Comparison of ENCODE assay signal across 1 cellular context in genomic region chr6:31493875-31494694, GRCh38.
TF ChIP-seq lines count a peak whose summit lies in the region.

No MANE protein-coding gene starts in this region.

TF ChIP-seq in HepG2, 621 proteins besides CTCF, POLR2A, EP300 and RAD21 (continued from another document and continues in another):
- TF ChIP-seq SNRNP70 (IDR thresholded peaks at IDR 0.05; ENCODE audit: low read depth, low read length) (no peak), ZNF317 (CRISPR knock-in tag; IDR thresholded peaks at IDR 0.05) (0 out of 2 replicates have a peak, but pooled peaks have one; percentile 17), ZNF263 (CRISPR knock-in tag; IDR thresholded peaks at IDR 0.05) (peak; percentile 31; the same call in 1 of the 2 replicates), TMF1 (CRISPR knock-in tag; IDR thresholded peaks at IDR 0.05; ENCODE audit: low read depth) (no peak), IRX3 (CRISPR knock-in tag; IDR thresholded peaks at IDR 0.05; ENCODE audit: borderline replicate concordance, low read depth) (no peak), HMGA1 (CRISPR knock-in tag; conservative IDR thresholded peaks at IDR 0.05) (no peak), GTF3A (CRISPR knock-in tag; conservative IDR thresholded peaks at IDR 0.05) (no peak), ZFP62 (CRISPR knock-in tag; IDR thresholded peaks at IDR 0.05) (no peak), ZSCAN12 (CRISPR knock-in tag; IDR thresholded peaks at IDR 0.05) (no peak), HMG20B (CRISPR knock-in tag; conservative IDR thresholded peaks at IDR 0.05) (0 out of 2 replicates have a peak, but pooled peaks have one; percentile 44), ZNF879 (CRISPR knock-in tag; IDR thresholded peaks at IDR 0.05) (no peak), NRL (CRISPR knock-in tag; IDR thresholded peaks at IDR 0.05; ENCODE audit: borderline replicate concordance) (0 out of 2 replicates have a peak, but pooled peaks have one; percentile 10), ASH2L (IDR thresholded peaks at IDR 0.05; ENCODE audit: insufficient read length, low read depth, low read length) (peak; percentile 23), ZNF557 (CRISPR knock-in tag; IDR thresholded peaks at IDR 0.05) (no peak; the same call in 1 of the 2 replicates), ETV6 (CRISPR knock-in tag; conservative IDR thresholded peaks at IDR 0.05) (no peak; the same call in 1 of the 2 replicates), ATRX (CRISPR knock-in tag; IDR thresholded peaks at IDR 0.05; ENCODE audit: borderline replicate concordance) (no peak), ZNF383 (CRISPR knock-in tag; IDR thresholded peaks at IDR 0.05; ENCODE audit: borderline replicate concordance) (no peak), AKNA (CRISPR knock-in tag; IDR thresholded peaks at IDR 0.05; ENCODE audit: borderline replicate concordance) (no peak), CBX5 (CRISPR knock-in tag; IDR thresholded peaks at IDR 0.05; ENCODE audit: borderline replicate concordance) (peak; percentile 57; the same call in 1 of the 2 replicates), ATM (IDR thresholded peaks at IDR 0.05; ENCODE audit: borderline replicate concordance) (no peak), ZBTB42 (CRISPR knock-in tag; IDR thresholded peaks at IDR 0.05) (no peak), MYC (CRISPR knock-in tag; IDR thresholded peaks at IDR 0.05; ENCODE audit: borderline replicate concordance) (peak; percentile 47; the same call in 1 of the 2 replicates), HNF4A (CRISPR knock-in tag; IDR thresholded peaks at IDR 0.05) (no peak), NFE2 (CRISPR knock-in tag; IDR thresholded peaks at IDR 0.05) (no peak), PLRG1 (conservative IDR thresholded peaks at IDR 0.05) (no peak), ZFY (CRISPR knock-in tag; IDR thresholded peaks at IDR 0.05) (peak; percentile 63), NFRKB (IDR thresholded peaks at IDR 0.05) (no peak), MBD4 (IDR thresholded peaks at IDR 0.05; ENCODE audit: borderline replicate concordance, low read length) (no peak), KMT2B (CRISPR knock-in tag; IDR thresholded peaks at IDR 0.05) (no peak), ZKSCAN5 (CRISPR knock-in tag; IDR thresholded peaks at IDR 0.05) (no peak), RFXAP (CRISPR knock-in tag; IDR thresholded peaks at IDR 0.05; ENCODE audit: borderline replicate concordance) (peak; percentile 29; the same call in 1 of the 2 replicates), IRF2 (CRISPR knock-in tag; IDR thresholded peaks at IDR 0.05) (peak; percentile 34; the same call in 1 of the 2 replicates), SMAD1 (CRISPR knock-in tag; IDR thresholded peaks at IDR 0.05; ENCODE audit: borderline replicate concordance, low read depth) (no peak), ZNF839 (CRISPR knock-in tag; IDR thresholded peaks at IDR 0.05; ENCODE audit: borderline replicate concordance) (no peak), ZBTB7A (CRISPR knock-in tag; IDR thresholded peaks at IDR 0.05) (0 out of 2 replicates have a peak, but pooled peaks have one; percentile 33), RARG (CRISPR knock-in tag; IDR thresholded peaks at IDR 0.05; ENCODE audit: low read depth) (no peak), ARNTL (CRISPR knock-in tag; IDR thresholded peaks at IDR 0.05) (0 out of 2 replicates have a peak, but pooled peaks have one; percentile 9), SRF (IDR thresholded peaks at IDR 0.05; ENCODE audit: low read depth, low read length) (no peak), NCOA2 (CRISPR knock-in tag; IDR thresholded peaks at IDR 0.05) (no peak), ZNF724P (CRISPR knock-in tag; IDR thresholded peaks at IDR 0.05; ENCODE audit: borderline replicate concordance) (peak; percentile 43; the same call in 1 of the 2 replicates), JARID2 (CRISPR knock-in tag; IDR thresholded peaks at IDR 0.05; ENCODE audit: insufficient replicate concordance) (no peak), U2AF2 (IDR thresholded peaks at IDR 0.05; ENCODE audit: low read depth, low read length) (no peak), ZNF550 (CRISPR knock-in tag; IDR thresholded peaks at IDR 0.05; ENCODE audit: borderline replicate concordance) (no peak)
- TF ChIP-seq, protein P1, sequence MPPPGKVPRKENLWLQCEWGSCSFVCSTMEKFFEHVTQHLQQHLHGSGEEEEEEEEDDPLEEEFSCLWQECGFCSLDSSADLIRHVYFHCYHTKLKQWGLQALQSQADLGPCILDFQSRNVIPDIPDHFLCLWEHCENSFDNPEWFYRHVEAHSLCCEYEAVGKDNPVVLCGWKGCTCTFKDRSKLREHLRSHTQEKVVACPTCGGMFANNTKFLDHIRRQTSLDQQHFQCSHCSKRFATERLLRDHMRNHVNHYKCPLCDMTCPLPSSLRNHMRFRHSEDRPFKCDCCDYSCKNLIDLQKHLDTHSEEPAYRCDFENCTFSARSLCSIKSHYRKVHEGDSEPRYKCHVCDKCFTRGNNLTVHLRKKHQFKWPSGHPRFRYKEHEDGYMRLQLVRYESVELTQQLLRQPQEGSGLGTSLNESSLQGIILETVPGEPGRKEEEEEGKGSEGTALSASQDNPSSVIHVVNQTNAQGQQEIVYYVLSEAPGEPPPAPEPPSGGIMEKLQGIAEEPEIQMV (CRISPR knock-in tag; IDR thresholded peaks at IDR 0.05; ENCODE audit: low read depth) = peak; percentile 98
- TF ChIP-seq, protein P2, sequence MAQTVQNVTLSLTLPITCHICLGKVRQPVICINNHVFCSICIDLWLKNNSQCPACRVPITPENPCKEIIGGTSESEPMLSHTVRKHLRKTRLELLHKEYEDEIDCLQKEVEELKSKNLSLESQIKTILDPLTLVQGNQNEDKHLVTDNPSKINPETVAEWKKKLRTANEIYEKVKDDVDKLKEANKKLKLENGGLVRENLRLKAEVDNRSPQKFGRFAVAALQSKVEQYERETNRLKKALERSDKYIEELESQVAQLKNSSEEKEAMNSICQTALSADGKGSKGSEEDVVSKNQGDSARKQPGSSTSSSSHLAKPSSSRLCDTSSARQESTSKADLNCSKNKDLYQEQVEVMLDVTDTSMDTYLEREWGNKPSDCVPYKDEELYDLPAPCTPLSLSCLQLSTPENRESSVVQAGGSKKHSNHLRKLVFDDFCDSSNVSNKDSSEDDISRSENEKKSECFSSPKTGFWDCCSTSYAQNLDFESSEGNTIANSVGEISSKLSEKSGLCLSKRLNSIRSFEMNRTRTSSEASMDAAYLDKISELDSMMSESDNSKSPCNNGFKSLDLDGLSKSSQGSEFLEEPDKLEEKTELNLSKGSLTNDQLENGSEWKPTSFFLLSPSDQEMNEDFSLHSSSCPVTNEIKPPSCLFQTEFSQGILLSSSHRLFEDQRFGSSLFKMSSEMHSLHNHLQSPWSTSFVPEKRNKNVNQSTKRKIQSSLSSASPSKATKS (CRISPR knock-in tag; IDR thresholded peaks at IDR 0.05) = no peak
- TF ChIP-seq, protein P3, sequence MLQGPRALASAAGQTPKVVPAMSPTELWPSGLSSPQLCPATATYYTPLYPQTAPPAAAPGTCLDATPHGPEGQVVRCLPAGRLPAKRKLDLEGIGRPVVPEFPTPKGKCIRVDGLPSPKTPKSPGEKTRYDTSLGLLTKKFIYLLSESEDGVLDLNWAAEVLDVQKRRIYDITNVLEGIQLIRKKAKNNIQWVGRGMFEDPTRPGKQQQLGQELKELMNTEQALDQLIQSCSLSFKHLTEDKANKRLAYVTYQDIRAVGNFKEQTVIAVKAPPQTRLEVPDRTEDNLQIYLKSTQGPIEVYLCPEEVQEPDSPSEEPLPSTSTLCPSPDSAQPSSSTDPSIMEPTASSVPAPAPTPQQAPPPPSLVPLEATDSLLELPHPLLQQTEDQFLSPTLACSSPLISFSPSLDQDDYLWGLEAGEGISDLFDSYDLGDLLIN (CRISPR knock-in tag; IDR thresholded peaks at IDR 0.05; ENCODE audit: borderline replicate concordance) = no peak
- TF ChIP-seq, protein P4, sequence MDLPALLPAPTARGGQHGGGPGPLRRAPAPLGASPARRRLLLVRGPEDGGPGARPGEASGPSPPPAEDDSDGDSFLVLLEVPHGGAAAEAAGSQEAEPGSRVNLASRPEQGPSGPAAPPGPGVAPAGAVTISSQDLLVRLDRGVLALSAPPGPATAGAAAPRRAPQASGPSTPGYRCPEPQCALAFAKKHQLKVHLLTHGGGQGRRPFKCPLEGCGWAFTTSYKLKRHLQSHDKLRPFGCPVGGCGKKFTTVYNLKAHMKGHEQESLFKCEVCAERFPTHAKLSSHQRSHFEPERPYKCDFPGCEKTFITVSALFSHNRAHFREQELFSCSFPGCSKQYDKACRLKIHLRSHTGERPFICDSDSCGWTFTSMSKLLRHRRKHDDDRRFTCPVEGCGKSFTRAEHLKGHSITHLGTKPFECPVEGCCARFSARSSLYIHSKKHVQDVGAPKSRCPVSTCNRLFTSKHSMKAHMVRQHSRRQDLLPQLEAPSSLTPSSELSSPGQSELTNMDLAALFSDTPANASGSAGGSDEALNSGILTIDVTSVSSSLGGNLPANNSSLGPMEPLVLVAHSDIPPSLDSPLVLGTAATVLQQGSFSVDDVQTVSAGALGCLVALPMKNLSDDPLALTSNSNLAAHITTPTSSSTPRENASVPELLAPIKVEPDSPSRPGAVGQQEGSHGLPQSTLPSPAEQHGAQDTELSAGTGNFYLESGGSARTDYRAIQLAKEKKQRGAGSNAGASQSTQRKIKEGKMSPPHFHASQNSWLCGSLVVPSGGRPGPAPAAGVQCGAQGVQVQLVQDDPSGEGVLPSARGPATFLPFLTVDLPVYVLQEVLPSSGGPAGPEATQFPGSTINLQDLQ (CRISPR knock-in tag; IDR thresholded peaks at IDR 0.05) = no peak
- TF ChIP-seq, protein P5, sequence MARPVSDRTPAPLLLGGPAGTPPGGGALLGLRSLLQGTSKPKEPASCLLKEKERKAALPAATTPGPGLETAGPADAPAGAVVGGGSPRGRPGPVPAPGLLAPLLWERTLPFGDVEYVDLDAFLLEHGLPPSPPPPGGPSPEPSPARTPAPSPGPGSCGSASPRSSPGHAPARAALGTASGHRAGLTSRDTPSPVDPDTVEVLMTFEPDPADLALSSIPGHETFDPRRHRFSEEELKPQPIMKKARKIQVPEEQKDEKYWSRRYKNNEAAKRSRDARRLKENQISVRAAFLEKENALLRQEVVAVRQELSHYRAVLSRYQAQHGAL (CRISPR knock-in tag; IDR thresholded peaks at IDR 0.05; ENCODE audit: not compliant biosample characterization) = no peak
- TF ChIP-seq, protein P6, sequence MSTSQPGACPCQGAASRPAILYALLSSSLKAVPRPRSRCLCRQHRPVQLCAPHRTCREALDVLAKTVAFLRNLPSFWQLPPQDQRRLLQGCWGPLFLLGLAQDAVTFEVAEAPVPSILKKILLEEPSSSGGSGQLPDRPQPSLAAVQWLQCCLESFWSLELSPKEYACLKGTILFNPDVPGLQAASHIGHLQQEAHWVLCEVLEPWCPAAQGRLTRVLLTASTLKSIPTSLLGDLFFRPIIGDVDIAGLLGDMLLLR (CRISPR knock-in tag; IDR thresholded peaks at IDR 0.05) = no peak
- TF ChIP-seq, protein P7, sequence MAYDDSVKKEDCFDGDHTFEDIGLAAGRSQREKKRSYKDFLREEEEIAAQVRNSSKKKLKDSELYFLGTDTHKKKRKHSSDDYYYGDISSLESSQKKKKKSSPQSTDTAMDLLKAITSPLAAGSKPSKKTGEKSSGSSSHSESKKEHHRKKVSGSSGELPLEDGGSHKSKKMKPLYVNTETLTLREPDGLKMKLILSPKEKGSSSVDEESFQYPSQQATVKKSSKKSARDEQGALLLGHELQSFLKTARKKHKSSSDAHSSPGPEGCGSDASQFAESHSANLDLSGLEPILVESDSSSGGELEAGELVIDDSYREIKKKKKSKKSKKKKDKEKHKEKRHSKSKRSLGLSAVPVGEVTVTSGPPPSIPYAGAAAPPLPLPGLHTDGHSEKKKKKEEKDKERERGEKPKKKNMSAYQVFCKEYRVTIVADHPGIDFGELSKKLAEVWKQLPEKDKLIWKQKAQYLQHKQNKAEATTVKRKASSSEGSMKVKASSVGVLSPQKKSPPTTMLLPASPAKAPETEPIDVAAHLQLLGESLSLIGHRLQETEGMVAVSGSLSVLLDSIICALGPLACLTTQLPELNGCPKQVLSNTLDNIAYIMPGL (CRISPR knock-in tag; IDR thresholded peaks at IDR 0.05; ENCODE audit: borderline replicate concordance in 1 of 2, low read depth in 1 of 2) = peak; percentile 97 to 98
- TF ChIP-seq, protein P8, sequence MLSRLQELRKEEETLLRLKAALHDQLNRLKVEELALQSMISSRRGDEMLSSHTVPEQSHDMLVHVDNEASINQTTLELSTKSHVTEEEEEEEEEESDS (CRISPR knock-in tag; IDR thresholded peaks at IDR 0.05; ENCODE audit: borderline replicate concordance) = no peak
